19 cellular contexts compared by ENCODE assay signal in the genomic region with DNA sequence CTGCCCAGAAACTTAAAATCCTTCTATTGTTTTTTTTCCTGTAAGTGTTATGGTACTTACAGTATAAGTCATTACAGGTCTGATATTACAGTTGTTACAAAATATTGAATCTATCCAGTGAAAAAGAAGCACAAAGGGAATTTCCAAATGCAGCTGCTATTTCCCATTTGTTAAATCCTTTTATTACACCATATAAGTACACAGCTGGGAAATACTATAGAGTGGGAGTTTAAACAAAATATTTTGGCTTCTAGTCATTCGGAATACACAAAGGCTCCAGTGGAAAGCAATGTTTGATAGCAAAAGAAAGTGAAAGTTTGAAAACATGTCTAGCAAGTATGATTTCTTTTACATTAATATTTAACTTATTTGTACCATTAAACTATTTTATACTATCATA.
"Had no signal": no experiment of that assay in that cellular context is flagged by ENCODE, and none has a peak within 500 bp of the region (broad histone marks: within the 10 kb centered on the region; RNA-seq: fewer than 3 reads in every experiment).

No MANE protein-coding gene starts in this region.

- H3K27me3 ChIP-seq: brain microvascular endothelial cell, left lung, stomach, testis, upper lobe of left lung had no signal

- H3K27ac ChIP-seq: brain microvascular endothelial cell, left lung, skin epidermis, stomach, testis, upper lobe of left lung had no signal

- H3K4me3 Mint-ChIP-seq: activated naive CD8-positive, alpha-beta T cell; natural killer cell had no signal

- FAIRE-seq: keratinocyte had no signal

- H3K36me3 Mint-ChIP-seq: activated naive CD8-positive, alpha-beta T cell; natural killer cell had no signal

- H3K36me3 ChIP-seq: brain microvascular endothelial cell, left lung, stomach, upper lobe of left lung had no signal

- ATAC-seq: left lung, natural killer cell, right cardiac atrium had no signal

- H3K27me3 Mint-ChIP-seq: activated naive CD8-positive, alpha-beta T cell; progenitor cell of endocrine pancreas had no signal

- H3K4me1 ChIP-seq: left lung, testis, upper lobe of left lung had no signal

- H3K4me3 ChIP-seq: left lung, skin epidermis, stomach, testis, upper lobe of left lung had no signal

- H3K9me3 ChIP-seq: left lung, stomach, testis, upper lobe of left lung had no signal

- H3K27ac Mint-ChIP-seq: activated naive CD8-positive, alpha-beta T cell; natural killer cell; progenitor cell of endocrine pancreas had no signal

- DNase-seq: activated CD4-positive, alpha-beta T cell treated with anti-CD3 and anti-CD28 coated beads, Interleukin-2, amount 50 U/mL, for 1 hour; activated CD8-positive, alpha-beta memory T cell treated with anti-CD3 and anti-CD28 coated beads for 24 hours; activated gamma-delta T cell treated with Interleukin-2 at 50 U/mL for 16 hours; anterior cingulate cortex; brain microvascular endothelial cell; cortex of kidney; effector memory CD4-positive, alpha-beta T cell; hippocampal formation; left lung; natural killer cell; right cardiac atrium; stomach; SW 1271; testis; upper lobe of left lung had no signal
